ENCODE assay signal across 1 cellular context in the genomic region with DNA sequence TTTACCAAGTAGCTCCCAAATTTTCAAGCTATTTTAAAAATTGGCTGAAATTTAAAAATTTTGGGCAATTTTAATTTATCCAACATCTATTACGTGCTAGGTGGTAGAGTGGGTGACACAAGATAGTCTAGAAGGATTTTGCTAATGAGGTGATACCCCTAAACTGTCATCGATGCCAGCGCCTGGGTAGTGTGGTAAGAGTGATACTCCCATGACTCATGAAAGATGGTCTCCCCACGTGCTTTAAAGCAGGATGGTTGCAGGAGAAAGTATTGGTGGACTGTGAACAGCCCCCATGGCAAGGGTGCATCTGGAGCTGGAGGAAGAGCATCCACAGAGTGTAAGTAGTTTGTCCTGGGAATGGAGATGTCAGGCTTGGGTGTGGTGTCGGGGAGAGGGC.
TF ChIP-seq lines count a peak whose summit lies in the region.

No MANE protein-coding gene starts in this region.

TF ChIP-seq in GM23338, 12 proteins besides CTCF, POLR2A, EP300 and RAD21 (continued from another document):
- TF ChIP-seq ZNF114 (CRISPR knock-in tag; IDR thresholded peaks at IDR 0.05), result no peak
- TF ChIP-seq EZH2 (IDR thresholded peaks at IDR 0.05; ENCODE audit: low read depth, unreplicated experiment), result no peak
